Comparison of ENCODE assay signal across 11 cellular contexts in the genomic region with DNA sequence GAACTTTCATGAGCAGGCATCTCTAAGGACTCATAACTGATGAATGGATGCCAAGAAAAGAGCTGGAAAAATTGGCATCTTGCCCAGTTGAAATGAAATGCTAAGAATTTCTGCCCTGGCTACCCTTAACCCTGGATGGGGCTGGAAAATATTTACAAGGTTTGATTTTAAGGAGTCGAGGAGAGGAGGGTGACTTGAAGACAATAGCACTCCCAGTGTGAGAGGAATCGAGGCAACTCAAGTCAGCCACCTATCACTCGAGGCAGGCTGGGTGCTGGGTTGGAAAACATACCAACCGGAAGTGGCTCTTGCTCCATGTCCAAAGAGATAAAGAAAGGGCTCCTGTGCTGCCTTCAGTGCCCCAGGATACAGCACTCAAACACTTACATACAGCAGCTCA. TPM values are rescaled to one million over a fixed set of nuclear protein-coding genes. Genes with fewer than 3 reads are reported as not detected.
DNase-seq lines count a peak whose midpoint lies in the region; ATAC-seq and TF ChIP-seq lines count a peak whose summit lies in the region.
"Had no signal": no experiment of that assay in that cellular context is flagged by ENCODE, and none has a peak within 500 bp of the region (broad histone marks: within the 10 kb centered on the region; RNA-seq: fewer than 3 reads in every experiment).

No MANE protein-coding gene starts in this region.

- no peaks in the 10 kb centered on the region for H3K9me3 ChIP-seq in SJSA1 (replicated peaks)

- peak overlapping the region; percentile 19 for H3K27ac Mint-ChIP-seq in progenitor cell of endocrine pancreas
- no peak overlapping the region for H3K27ac Mint-ChIP-seq in activated CD4-positive, alpha-beta memory T cell treated with anti-CD3 and anti-CD28 coated beads, Interleukin-2, amount 10 ng/mL, durations not matched to agents 7 days and 5 days
- H3K27ac Mint-ChIP-seq: CD4-positive, CD25-positive, alpha-beta regulatory T cell had no signal

- no peak overlapping the region for H3K4me3 Mint-ChIP-seq in progenitor cell of endocrine pancreas (ENCODE audit: low read depth)
- no peak overlapping the region for H3K4me3 Mint-ChIP-seq in activated CD4-positive, alpha-beta memory T cell treated with anti-CD3 and anti-CD28 coated beads, Interleukin-2, amount 10 ng/mL, durations not matched to agents 7 days and 5 days
- H3K4me3 Mint-ChIP-seq: CD4-positive, CD25-positive, alpha-beta regulatory T cell; naive B cell had no signal

- CTCF ChIA-PET in activated CD4-positive, alpha-beta memory T cell treated with anti-CD3 and anti-CD28 coated beads, Interleukin-2, amount 10 ng/mL, durations not matched to agents 7 days and 5 days (lab: Charles Lee), result no interaction called here

- H3K4me1 Mint-ChIP-seq in progenitor cell of endocrine pancreas (ENCODE audit: low read depth), result peaks cover 7% of the 10 kb centered on the region
- H3K4me1 Mint-ChIP-seq in activated CD4-positive, alpha-beta memory T cell treated with anti-CD3 and anti-CD28 coated beads, Interleukin-2, amount 10 ng/mL, durations not matched to agents 7 days and 5 days, result no peaks in the 10 kb centered on the region

- peak; percentile 70 for DNase-seq in COLO829 (ENCODE audit: low spot score)
- peak in 1 of 2 experiments; percentile 63 for DNase-seq in SJSA1 (ENCODE audit: low read depth in 1 of 2, low spot score in 2 of 2)
- DNase-seq in fibroblast of villous mesenchyme (ENCODE audit: low read depth), result peak; percentile 71
- DNase-seq in progenitor cell of endocrine pancreas (ENCODE audit: low spot score, unreplicated experiment), result no peak
- no peak for DNase-seq in occipital lobe (lab: John Stamatoyannopoulos, UW)
- no peak for DNase-seq in DMS114 treated with DMSO at 0.1 percent for 48 hours (lab: John Stamatoyannopoulos, UW; ENCODE audit: unreplicated experiment)
- no peak for DNase-seq in activated CD4-positive, alpha-beta memory T cell treated with anti-CD3 and anti-CD28 coated beads, Interleukin-2, amount 10 ng/mL, durations not matched to agents 7 days and 5 days
- DNase-seq: CD4-positive, CD25-positive, alpha-beta regulatory T cell; naive B cell had no signal

- H3K4me3 ChIP-seq in SJSA1 (no peak overlapping the region), fibroblast of villous mesenchyme (ENCODE audit: low read depth, low read length) (no peak overlapping the region)
- H3K4me3 ChIP-seq: SK-N-MC had no signal

- POLR2A ChIA-PET in activated CD4-positive, alpha-beta memory T cell treated with anti-CD3 and anti-CD28 coated beads, Interleukin-2, amount 10 ng/mL, durations not matched to agents 7 days and 5 days (lab: Charles Lee), result no interaction called here

- TF ChIP-seq CTCF in fibroblast of villous mesenchyme (IDR thresholded peaks at IDR 0.05; ENCODE audit: insufficient read depth, low read depth, low read length) (no peak), progenitor cell of endocrine pancreas (IDR thresholded peaks at IDR 0.05; ENCODE audit: unreplicated experiment) (no peak)

- no peaks in the 10 kb centered on the region for H3K36me3 Mint-ChIP-seq in progenitor cell of endocrine pancreas (ENCODE audit: insufficient read depth)
- no peaks in the 10 kb centered on the region for H3K36me3 Mint-ChIP-seq in activated CD4-positive, alpha-beta memory T cell treated with anti-CD3 and anti-CD28 coated beads, Interleukin-2, amount 10 ng/mL, durations not matched to agents 7 days and 5 days (ENCODE audit: low read depth)
- H3K36me3 Mint-ChIP-seq: CD4-positive, CD25-positive, alpha-beta regulatory T cell; naive B cell had no signal

- no peaks in the 10 kb centered on the region for H3K9me3 Mint-ChIP-seq in progenitor cell of endocrine pancreas (ENCODE audit: low read depth)
- no peaks in the 10 kb centered on the region for H3K9me3 Mint-ChIP-seq in activated CD4-positive, alpha-beta memory T cell treated with anti-CD3 and anti-CD28 coated beads, Interleukin-2, amount 10 ng/mL, durations not matched to agents 7 days and 5 days

- no peaks in the 10 kb centered on the region for H3K27me3 ChIP-seq in SJSA1 (replicated peaks)

- no peaks in the 10 kb centered on the region for H3K27me3 Mint-ChIP-seq in progenitor cell of endocrine pancreas
- no peaks in the 10 kb centered on the region for H3K27me3 Mint-ChIP-seq in activated CD4-positive, alpha-beta memory T cell treated with anti-CD3 and anti-CD28 coated beads, Interleukin-2, amount 10 ng/mL, durations not matched to agents 7 days and 5 days

- peak overlapping the region; percentile 29 for H3K27ac ChIP-seq in SJSA1
- H3K27ac ChIP-seq: SK-N-MC had no signal

- H3K4me1 ChIP-seq in SJSA1 (replicated peaks), result peaks cover 59% of the 10 kb centered on the region

- no peaks in the 10 kb centered on the region for H3K36me3 ChIP-seq in SJSA1

- ATAC-seq in GM19395 (IDR thresholded peaks at IDR 0.05; ENCODE audit: unreplicated experiment), result no peak

RNA-seq across cellular contexts. Expression of a gene that starts 5.1 kb away (rescaled TPM):
- total RNA-seq in SJSA1 (2014; rRNA removed; shearing (Covaris generic)), result 9.7 and 18.3 TPM in 2 replicates
- 36.3 and 42.2 TPM in 2 replicates for total RNA-seq in fibroblast of villous mesenchyme
- total RNA-seq in progenitor cell of endocrine pancreas, result 23.2 and 25.3 TPM in 2 replicates
- total RNA-seq in occipital lobe, result 87.5 TPM
- total RNA-seq in activated CD4-positive, alpha-beta memory T cell treated with anti-CD3 and anti-CD28 coated beads, Interleukin-2, amount 10 ng/mL, durations not matched to agents 7 days and 5 days, result not detected

Comparison
In these comparisons a context has a peak if more than half of its experiments do, and no peak if none do; other contexts are left out.
1. DNase-seq: peak in COLO829 (single experiment) and fibroblast of villous mesenchyme (single experiment); none in progenitor cell of endocrine pancreas (single experiment), occipital lobe (single experiment), DMS114 treated with DMSO at 0.1 percent for 48 hours (single experiment) and activated CD4-positive, alpha-beta memory T cell treated with anti-CD3 and anti-CD28 coated beads, Interleukin-2, amount 10 ng/mL, durations not matched to agents 7 days and 5 days (single experiment).
2. RNA of a gene that starts 5.1 kb away (total RNA-seq): 87.5 TPM in occipital lobe (single experiment), 36.3 to 42.2 TPM in fibroblast of villous mesenchyme, 23.2 to 25.3 TPM in progenitor cell of endocrine pancreas and 9.7 to 18.3 TPM in SJSA1; not detected in activated CD4-positive, alpha-beta memory T cell treated with anti-CD3 and anti-CD28 coated beads, Interleukin-2, amount 10 ng/mL, durations not matched to agents 7 days and 5 days; every median in the first group is over 10 times any median in the second.